In the genomic region with DNA sequence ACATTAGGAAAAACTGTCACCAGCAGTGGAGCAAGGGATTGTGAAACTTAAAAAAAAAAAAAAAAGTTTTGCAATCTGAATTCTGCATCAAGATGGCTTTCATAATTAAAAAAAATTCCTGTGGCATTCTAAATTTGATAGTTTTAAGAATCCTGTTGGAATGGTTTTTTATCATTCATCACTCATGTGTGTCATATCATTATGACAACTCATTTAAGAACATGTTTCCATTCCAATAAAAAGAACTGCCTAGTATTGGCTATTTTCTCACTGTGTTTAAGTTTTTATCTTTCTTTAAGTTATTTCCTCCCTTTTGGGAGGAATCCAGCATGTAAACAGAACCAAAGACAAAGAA, we compare ENCODE assay signal across 1 cellular context.
TF ChIP-seq lines count a peak whose summit lies in the region.

No MANE protein-coding gene starts in this region.

TF ChIP-seq in K562, 482 proteins besides CTCF, POLR2A, EP300 and RAD21:
- TF ChIP-seq, protein P1, sequence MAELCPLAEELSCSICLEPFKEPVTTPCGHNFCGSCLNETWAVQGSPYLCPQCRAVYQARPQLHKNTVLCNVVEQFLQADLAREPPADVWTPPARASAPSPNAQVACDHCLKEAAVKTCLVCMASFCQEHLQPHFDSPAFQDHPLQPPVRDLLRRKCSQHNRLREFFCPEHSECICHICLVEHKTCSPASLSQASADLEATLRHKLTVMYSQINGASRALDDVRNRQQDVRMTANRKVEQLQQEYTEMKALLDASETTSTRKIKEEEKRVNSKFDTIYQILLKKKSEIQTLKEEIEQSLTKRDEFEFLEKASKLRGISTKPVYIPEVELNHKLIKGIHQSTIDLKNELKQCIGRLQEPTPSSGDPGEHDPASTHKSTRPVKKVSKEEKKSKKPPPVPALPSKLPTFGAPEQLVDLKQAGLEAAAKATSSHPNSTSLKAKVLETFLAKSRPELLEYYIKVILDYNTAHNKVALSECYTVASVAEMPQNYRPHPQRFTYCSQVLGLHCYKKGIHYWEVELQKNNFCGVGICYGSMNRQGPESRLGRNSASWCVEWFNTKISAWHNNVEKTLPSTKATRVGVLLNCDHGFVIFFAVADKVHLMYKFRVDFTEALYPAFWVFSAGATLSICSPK (IDR thresholded peaks at IDR 0.05; ENCODE audit: borderline replicate concordance), result 0 out of 2 replicates have a peak, but pooled peaks have one; percentile 34
- TF ChIP-seq, protein P2, sequence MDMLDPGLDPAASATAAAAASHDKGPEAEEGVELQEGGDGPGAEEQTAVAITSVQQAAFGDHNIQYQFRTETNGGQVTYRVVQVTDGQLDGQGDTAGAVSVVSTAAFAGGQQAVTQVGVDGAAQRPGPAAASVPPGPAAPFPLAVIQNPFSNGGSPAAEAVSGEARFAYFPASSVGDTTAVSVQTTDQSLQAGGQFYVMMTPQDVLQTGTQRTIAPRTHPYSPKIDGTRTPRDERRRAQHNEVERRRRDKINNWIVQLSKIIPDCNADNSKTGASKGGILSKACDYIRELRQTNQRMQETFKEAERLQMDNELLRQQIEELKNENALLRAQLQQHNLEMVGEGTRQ (CRISPR knock-in tag; IDR thresholded peaks at IDR 0.05), result no peak
- TF ChIP-seq RFX1 (IDR thresholded peaks at IDR 0.05) (no peak), ZNF384 (IDR thresholded peaks at IDR 0.05; ENCODE audit: low read depth, low read length) (peak; percentile 53; the same call in 1 of the 2 replicates), ZNF12 (CRISPR knock-in tag; IDR thresholded peaks at IDR 0.05) (no peak), HLTF (IDR thresholded peaks at IDR 0.05) (0 out of 2 replicates have a peak, but pooled peaks have one; percentile 32), FOXJ2 (tag; IDR thresholded peaks at IDR 0.05) (0 out of 2 replicates have a peak, but pooled peaks have one; percentile 24), MTA3 (IDR thresholded peaks at IDR 0.05; ENCODE audit: borderline replicate concordance) (no peak), NFXL1 (CRISPR knock-in tag; IDR thresholded peaks at IDR 0.05) (no peak), ZNF239 (CRISPR knock-in tag; IDR thresholded peaks at IDR 0.05) (no peak), CEBPG (CRISPR knock-in tag; IDR thresholded peaks at IDR 0.05) (no peak), CEBPG (tag; conservative IDR thresholded peaks at IDR 0.05 in 1 of 2, IDR thresholded peaks at IDR 0.05 in 1 of 2) (peak in 1 of 2 experiments; percentile 65; a peak in 2 of 4 replicates), PML (IDR thresholded peaks at IDR 0.05; ENCODE audit: low read length) (no peak), ADNP (tag; IDR thresholded peaks at IDR 0.05) (peak; percentile 64), CEBPB (tag; IDR thresholded peaks at IDR 0.05) (peak; percentile 79), PURB (CRISPR knock-in tag; IDR thresholded peaks at IDR 0.05; ENCODE audit: low read depth) (no peak), DPF2 (IDR thresholded peaks at IDR 0.05) (0 out of 2 replicates have a peak, but pooled peaks have one; percentile 5)
- TF ChIP-seq, protein P3, sequence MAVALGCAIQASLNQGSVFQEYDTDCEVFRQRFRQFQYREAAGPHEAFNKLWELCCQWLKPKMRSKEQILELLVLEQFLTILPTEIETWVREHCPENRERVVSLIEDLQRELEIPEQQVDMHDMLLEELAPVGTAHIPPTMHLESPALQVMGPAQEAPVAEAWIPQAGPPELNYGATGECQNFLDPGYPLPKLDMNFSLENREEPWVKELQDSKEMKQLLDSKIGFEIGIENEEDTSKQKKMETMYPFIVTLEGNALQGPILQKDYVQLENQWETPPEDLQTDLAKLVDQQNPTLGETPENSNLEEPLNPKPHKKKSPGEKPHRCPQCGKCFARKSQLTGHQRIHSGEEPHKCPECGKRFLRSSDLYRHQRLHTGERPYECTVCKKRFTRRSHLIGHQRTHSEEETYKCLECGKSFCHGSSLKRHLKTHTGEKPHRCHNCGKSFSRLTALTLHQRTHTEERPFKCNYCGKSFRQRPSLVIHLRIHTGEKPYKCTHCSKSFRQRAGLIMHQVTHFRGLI (CRISPR knock-in tag; IDR thresholded peaks at IDR 0.05), result no peak
- TF ChIP-seq, protein P4, sequence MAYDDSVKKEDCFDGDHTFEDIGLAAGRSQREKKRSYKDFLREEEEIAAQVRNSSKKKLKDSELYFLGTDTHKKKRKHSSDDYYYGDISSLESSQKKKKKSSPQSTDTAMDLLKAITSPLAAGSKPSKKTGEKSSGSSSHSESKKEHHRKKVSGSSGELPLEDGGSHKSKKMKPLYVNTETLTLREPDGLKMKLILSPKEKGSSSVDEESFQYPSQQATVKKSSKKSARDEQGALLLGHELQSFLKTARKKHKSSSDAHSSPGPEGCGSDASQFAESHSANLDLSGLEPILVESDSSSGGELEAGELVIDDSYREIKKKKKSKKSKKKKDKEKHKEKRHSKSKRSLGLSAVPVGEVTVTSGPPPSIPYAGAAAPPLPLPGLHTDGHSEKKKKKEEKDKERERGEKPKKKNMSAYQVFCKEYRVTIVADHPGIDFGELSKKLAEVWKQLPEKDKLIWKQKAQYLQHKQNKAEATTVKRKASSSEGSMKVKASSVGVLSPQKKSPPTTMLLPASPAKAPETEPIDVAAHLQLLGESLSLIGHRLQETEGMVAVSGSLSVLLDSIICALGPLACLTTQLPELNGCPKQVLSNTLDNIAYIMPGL (CRISPR knock-in tag; IDR thresholded peaks at IDR 0.05), result no peak
- TF ChIP-seq, protein P5, sequence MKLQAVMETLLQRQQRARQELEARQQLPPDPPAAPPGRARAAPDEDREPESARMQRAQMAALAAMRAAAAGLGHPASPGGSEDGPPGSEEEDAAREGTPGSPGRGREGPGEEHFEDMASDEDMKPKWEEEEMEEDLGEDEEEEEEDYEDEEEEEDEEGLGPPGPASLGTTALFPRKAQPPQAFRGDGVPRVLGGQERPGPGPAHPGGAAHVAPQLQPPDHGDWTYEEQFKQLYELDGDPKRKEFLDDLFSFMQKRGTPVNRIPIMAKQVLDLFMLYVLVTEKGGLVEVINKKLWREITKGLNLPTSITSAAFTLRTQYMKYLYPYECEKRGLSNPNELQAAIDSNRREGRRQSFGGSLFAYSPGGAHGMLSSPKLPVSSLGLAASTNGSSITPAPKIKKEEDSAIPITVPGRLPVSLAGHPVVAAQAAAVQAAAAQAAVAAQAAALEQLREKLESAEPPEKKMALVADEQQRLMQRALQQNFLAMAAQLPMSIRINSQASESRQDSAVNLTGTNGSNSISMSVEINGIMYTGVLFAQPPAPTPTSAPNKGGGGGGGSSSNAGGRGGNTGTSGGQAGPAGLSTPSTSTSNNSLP (IDR thresholded peaks at IDR 0.05; ENCODE audit: borderline replicate concordance, low read depth, low read length), result 0 out of 2 replicates have a peak, but pooled peaks have one; percentile 11
